In genomic region chr6:111657146-111657545, GRCh38 we compare ENCODE assay signal across 10 cellular contexts. TPM values are rescaled to one million over a fixed set of nuclear protein-coding genes. Genes with fewer than 3 reads are reported as not detected.
DNase-seq lines count a peak whose midpoint lies in the region; TF ChIP-seq lines count a peak whose summit lies in the region.
"Had no signal": no experiment of that assay in that cellular context is flagged by ENCODE, and none has a peak within 500 bp of the region (broad histone marks: within the 10 kb centered on the region; RNA-seq: fewer than 3 reads in every experiment).

No MANE protein-coding gene starts in this region.

- H3K4me3 Mint-ChIP-seq in CD4-positive, alpha-beta memory T cell, result no peak overlapping the region
- H3K4me3 Mint-ChIP-seq: CD4-positive, alpha-beta T cell had no signal

- H3K27me3 ChIP-seq in CD4-positive, alpha-beta memory T cell (ENCODE audit: insufficient read depth, low read length), result no peaks in the 10 kb centered on the region

- no peaks in the 10 kb centered on the region for H3K9me3 ChIP-seq in CD4-positive, alpha-beta memory T cell (ENCODE audit: control insufficient read depth in 1 of 2, low read length in 2 of 2)

- intact Hi-C loops in CD4-positive, alpha-beta memory T cell (cut with micrococcal nuclease), result no loop called here

- no peak for TF ChIP-seq CTCF in AG10803 (conservative IDR thresholded peaks at IDR 0.05; ENCODE audit: low read length)

- H3K36me3 Mint-ChIP-seq in CD4-positive, alpha-beta memory T cell, result peaks cover 17 to 25% of the 10 kb centered on the region in 2 donors

- peaks cover 8% of the 10 kb centered on the region for H3K36me3 ChIP-seq in CD4-positive, alpha-beta memory T cell (ENCODE audit: insufficient read depth, low read length)

- no peaks in the 10 kb centered on the region for H3K4me1 ChIP-seq in CD4-positive, alpha-beta memory T cell (ENCODE audit: insufficient read depth, low read length)

- POLR2A ChIA-PET in CD4-positive, alpha-beta memory T cell (lab: Charles Lee; ENCODE audit: partially characterized antibody), result no interaction called here

- H3K27ac ChIP-seq in CD4-positive, alpha-beta memory T cell (ENCODE audit: low read depth, low read length), result no peak overlapping the region

- H3K27ac Mint-ChIP-seq in CD4-positive, alpha-beta memory T cell, result peak overlapping the region in 3 of 7 donors; percentile 0 to 77 (median 14)
- H3K27ac Mint-ChIP-seq: CD4-positive, alpha-beta T cell had no signal

- H3K9me3 Mint-ChIP-seq in CD4-positive, alpha-beta memory T cell, result peaks cover 0 to 3% (median 0%) of the 10 kb centered on the region in 8 donors
- H3K9me3 Mint-ChIP-seq: CD4-positive, alpha-beta T cell had no signal

- peak; percentile 89 for DNase-seq in AG10803 (ENCODE audit: low read depth)
- peak; percentile 24 for DNase-seq in HT1080 (ENCODE audit: low read depth)
- peak; percentile 83 for DNase-seq in dermis blood vessel endothelial cell
- peak; percentile 79 to 92 for DNase-seq in lung microvascular endothelial cell (ENCODE audit: low read depth in 2 of 2)
- no peak for DNase-seq in CD4-positive, alpha-beta memory T cell
- no peak for DNase-seq in NCI-H2107 (lab: John Stamatoyannopoulos, UW)
- DNase-seq in NK-92 (lab: John Stamatoyannopoulos, UW; ENCODE audit: unreplicated experiment), result no peak
- DNase-seq in mucosa of gallbladder (ENCODE audit: low spot score), result no peak
- DNase-seq: activated effector memory CD4-positive, alpha-beta T cell treated with anti-CD3 and anti-CD28 coated beads, Interleukin-2, amount 50 U/mL, for 16 hours; CD4-positive, alpha-beta T cell had no signal

- peaks cover 0 to 2% (median 0%) of the 10 kb centered on the region in 4 donors for H3K4me1 Mint-ChIP-seq in CD4-positive, alpha-beta memory T cell

- CTCF ChIA-PET in CD4-positive, alpha-beta memory T cell (lab: Charles Lee; ENCODE audit: partially characterized antibody), result no interaction called here

- H3K4me3 ChIP-seq in AG10803 (ENCODE audit: low read length), result no peak overlapping the region
- H3K4me3 ChIP-seq in CD4-positive, alpha-beta memory T cell (ENCODE audit: low read length in 2 of 2), result no peak overlapping the region

- H3K27me3 Mint-ChIP-seq in CD4-positive, alpha-beta memory T cell, result no peaks in the 10 kb centered on the region
- H3K27me3 Mint-ChIP-seq: CD4-positive, alpha-beta T cell had no signal

RNA-seq across cellular contexts. Expression of gene TRAF3IP2, which starts 51.5 kb away (rescaled TPM):
- total RNA-seq in HT1080 (2014; rRNA removed; shearing (Covaris generic)), result 18.3 and 34.9 TPM in 2 replicates
- polyA plus RNA-seq in HT1080 (2015; cell fraction: cytosol; rRNA removed), result 26.1 and 32.1 TPM in 2 replicates
- polyA plus RNA-seq in HT1080 (2015; cell fraction: nucleus; rRNA removed), result 21.1 and 25.0 TPM in 2 replicates
- total RNA-seq in dermis blood vessel endothelial cell (16.5 and 17.3 TPM in 2 replicates), lung microvascular endothelial cell (6.7 and 8.7 TPM in 2 replicates), mucosa of gallbladder (29.7 TPM)
- 10 to 100 TPM; 18.2 to 19.7 TPM for total RNA-seq in CD4-positive, alpha-beta memory T cell
- 10 to 100 TPM; 15.6 to 17.8 TPM for polyA plus RNA-seq in CD4-positive, alpha-beta memory T cell

Comparison
In these comparisons a context has a peak if more than half of its experiments do, and no peak if none do; other contexts are left out.
1. DNase-seq: peak in AG10803 (single experiment), HT1080 (single experiment), dermis blood vessel endothelial cell (single experiment) and lung microvascular endothelial cell (2 of 2); none in CD4-positive, alpha-beta memory T cell (0 of 5), NCI-H2107 (single experiment), NK-92 (single experiment) and mucosa of gallbladder (single experiment).